In genomic region chr17:63431939-63432804, GRCh38 we compare ENCODE assay signal across 9 cellular contexts. TPM values are rescaled to one million over a fixed set of nuclear protein-coding genes. Genes with fewer than 3 reads are reported as not detected.
DNase-seq lines count a peak whose midpoint lies in the region; ATAC-seq, FAIRE-seq and TF ChIP-seq lines count a peak whose summit lies in the region.
"Had no signal": no experiment of that assay in that cellular context is flagged by ENCODE, and none has a peak within 500 bp of the region (broad histone marks: within the 10 kb centered on the region; RNA-seq: fewer than 3 reads in every experiment).

No MANE protein-coding gene starts in this region.

- no peaks in the 10 kb centered on the region for H3K27me3 Mint-ChIP-seq in T-helper 17 cell

- no peak overlapping the region for H3K4me3 Mint-ChIP-seq in T-helper 17 cell

- no peak overlapping the region for H3K9ac ChIP-seq in kidney (ENCODE audit: low read length in 2 of 2)

- peaks cover 53 to 75% (median 71%) of the 10 kb centered on the region in 4 donors for H3K4me1 ChIP-seq in stomach
- peaks cover 0 to 2% of the 10 kb centered on the region in 2 donors for H3K4me1 ChIP-seq in kidney (ENCODE audit: control insufficient read depth in 1 of 2, insufficient read depth in 1 of 2, low read depth in 1 of 2, low read length in 2 of 2)

- H3K36me3 Mint-ChIP-seq in T-helper 17 cell (ENCODE audit: low read depth): peaks cover 3% of the 10 kb centered on the region

- no peak for TF ChIP-seq POLR2A in stomach (IDR thresholded peaks at IDR 0.05)

- no peak for TF ChIP-seq EP300 in stomach (IDR thresholded peaks at IDR 0.05)

- WGBS in stomach, 5 donors: 27 to 59% (median 46%) methylated on average over 16 of the region's 16 CpGs

- H3K36me3 ChIP-seq in stomach: peaks cover 0 to 7% (median 2%) of the 10 kb centered on the region in 4 donors
- no peaks in the 10 kb centered on the region for H3K36me3 ChIP-seq in kidney (ENCODE audit: control insufficient read depth in 1 of 2, insufficient read depth in 2 of 2, low read length in 2 of 2)
- H3K36me3 ChIP-seq: thoracic aorta had no signal

- no peak overlapping the region for H3K4me3 ChIP-seq in foreskin fibroblast (ENCODE audit: low read depth in 1 of 2, low read length in 2 of 2)
- no peak overlapping the region for H3K4me3 ChIP-seq in stomach
- no peak overlapping the region for H3K4me3 ChIP-seq in kidney (ENCODE audit: low read length in 2 of 2)
- H3K4me3 ChIP-seq: thoracic aorta had no signal

- no peak for FAIRE-seq in kidney (lab: Jason Lieb, UNC)

- H3K4me1 Mint-ChIP-seq in T-helper 17 cell: peaks cover 27% of the 10 kb centered on the region

- ATAC-seq in T-helper 17 cell (no peak), omental fat pad (ENCODE audit: low FRiP score) (no peak)

- peak; percentile 75 for DNase-seq in NCI-H82 (lab: John Stamatoyannopoulos, UW)
- no peak for DNase-seq in NCI-H82 treated with DMSO at 0.1 percent for 48 hours (lab: John Stamatoyannopoulos, UW; ENCODE audit: unreplicated experiment)
- no peak for DNase-seq in T-helper 17 cell
- peak; percentile 65 to 76 for DNase-seq in foreskin fibroblast
- no peak for DNase-seq in stomach
- DNase-seq in kidney: no peak
- no peak for DNase-seq in omental fat pad (ENCODE audit: low spot score)
- no peak for DNase-seq in NCI-H1105 (lab: John Stamatoyannopoulos, UW)

- H3K27ac Mint-ChIP-seq in T-helper 17 cell: peak overlapping the region; percentile 87

- H3K27me3 ChIP-seq in stomach: no peaks in the 10 kb centered on the region

- TF ChIP-seq CTCF in foreskin fibroblast (IDR thresholded peaks at IDR 0.05; ENCODE audit: low read depth, low read length) (no peak), stomach (IDR thresholded peaks at IDR 0.05) (no peak), kidney (IDR thresholded peaks at IDR 0.05; ENCODE audit: borderline replicate concordance, extremely low read depth, insufficient read depth) (no peak), omental fat pad (IDR thresholded peaks at IDR 0.05) (no peak)

- H3K27ac ChIP-seq in stomach: peak overlapping the region; percentile 70 to 89 (median 82)
- no peak overlapping the region for H3K27ac ChIP-seq in kidney (ENCODE audit: low read depth in 2 of 2, low read length in 2 of 2)

- intact Hi-C loops in stomach (cut with DNase I; ENCODE audit: low total_unique reads) (no loop called here), kidney (cut with DNase I) (no loop called here)

- H3K9me3 ChIP-seq in T-helper 17 cell (ENCODE audit: control insufficient read depth, low read length, poor library complexity, severe bottlenecking): no peaks in the 10 kb centered on the region
- no peaks in the 10 kb centered on the region for H3K9me3 ChIP-seq in stomach
- H3K9me3 ChIP-seq in kidney (ENCODE audit: control insufficient read depth in 1 of 2, low read length in 2 of 2): no peaks in the 10 kb centered on the region
- H3K9me3 ChIP-seq: thoracic aorta had no signal

RNA-seq across cellular contexts. Expression of gene CYB561, which starts 13.9 kb away (rescaled TPM):
- total RNA-seq in T-helper 17 cell (10 to 100 TPM; 50.8 to 69.9 TPM), stomach (100 to 1,000 TPM in 2 of 5 donors, 10 to 100 TPM in 3; 26.1 to 394 (median 97.1) TPM), kidney (51.1 TPM), omental fat pad (10 to 100 TPM; 19.9 to 22.3 (median 20.5) TPM)
- polyA plus RNA-seq in stomach (10 to 100 TPM; 10.8 to 27.4 (median 23.7) TPM), kidney (ENCODE audit: insufficient read depth, low read depth, low replicate concordance) (38.4 TPM)

RNA-seq across cellular contexts. Expression of gene ACE, which starts 44.7 kb away (rescaled TPM):
- 10 to 100 TPM; 11.6 to 21.5 TPM for total RNA-seq in T-helper 17 cell
- total RNA-seq in stomach: 100 to 1,000 TPM in 1 of 5 donors, 10 to 100 TPM in 1, 1 to 10 TPM in 3; 3.6 to 232 (median 6.8) TPM
- polyA plus RNA-seq in stomach: 1 to 10 TPM; 1.3 to 2.7 (median 2.6) TPM
- total RNA-seq in kidney: 4.3 TPM
- polyA plus RNA-seq in kidney (ENCODE audit: insufficient read depth, low read depth, low replicate concordance): 12.9 TPM
- 10 to 100 TPM in 2 of 4 donors, 1 to 10 TPM in 2; 4.2 to 20.2 (median 12.0) TPM for total RNA-seq in omental fat pad

Comparison
In these comparisons a context has a peak if more than half of its experiments do, and no peak if none do; other contexts are left out.
1. DNase-seq: peak in NCI-H82 (single experiment) and foreskin fibroblast (2 of 2); none in NCI-H82 treated with DMSO at 0.1 percent for 48 hours (single experiment), T-helper 17 cell (0 of 3), stomach (single experiment), kidney (single experiment), omental fat pad (single experiment) and NCI-H1105 (single experiment).
2. H3K27ac ChIP-seq: peak in stomach (5 of 5); none in kidney (0 of 2).